ENCODE assay signal across 24 cellular contexts in genomic region chr10:3584926-3585784, GRCh38.
A peak's percentile ranks its signal among the peaks of the same experiment; 100 is the strongest.
DNase-seq lines count a peak whose midpoint lies in the region; FAIRE-seq and TF ChIP-seq lines count a peak whose summit lies in the region.
"Had no signal": no experiment of that assay in that cellular context is flagged by ENCODE, and none has a peak within 500 bp of the region (broad histone marks: within the 10 kb centered on the region; RNA-seq: fewer than 3 reads in every experiment).

No MANE protein-coding gene starts in this region.

- H3K4me2 ChIP-seq in H1 (ENCODE audit: insufficient read depth in 1 of 2, low read depth in 2 of 2, low read length in 2 of 2) = no peak overlapping the region
- no peak overlapping the region for H3K4me2 ChIP-seq in neuronal stem cell (ENCODE audit: insufficient read depth, low read length, poor library complexity, severe bottlenecking)
- H3K4me2 ChIP-seq: BLaER1 had no signal

- no peaks in the 10 kb centered on the region for H3K36me3 ChIP-seq in HEK293 (ENCODE audit: control insufficient read depth in 2 of 2, insufficient read depth in 1 of 2, low read length in 2 of 2)
- H3K36me3 ChIP-seq in H1 (ENCODE audit: control insufficient read depth in 2 of 4, insufficient read depth in 4 of 4, low read length in 3 of 4) = no peaks in the 10 kb centered on the region
- no peaks in the 10 kb centered on the region for H3K36me3 ChIP-seq in neuronal stem cell (replicated peaks in 1 of 2; ENCODE audit: control insufficient read depth in 2 of 2, insufficient read depth in 2 of 2, low read length in 2 of 2)
- H3K36me3 ChIP-seq: BLaER1, Peyer's patch had no signal

- H4K20me1 ChIP-seq in H1 (replicated peaks in 1 of 2; ENCODE audit: control insufficient read depth in 1 of 2, insufficient read depth in 2 of 2, low read length in 2 of 2) = no peaks in the 10 kb centered on the region
- H4K20me1 ChIP-seq: BLaER1 had no signal

- 87% methylated on average over 22 of the region's 22 CpGs; no CpG with 5 or more reads in 1 of the 2 experiments for WGBS in H1 (ENCODE audit: extremely low coverage in 1 of 2, insufficient coverage in 1 of 2, insufficient read length in 1 of 2, insufficient replicate concordance in 2 of 2, low coverage in 1 of 2, low lambda C conversion rate in 2 of 2, missing lambda C conversion rate in 1 of 2), 2 experiments
- WGBS in neuronal stem cell (ENCODE audit: extremely low coverage in 2 of 2, insufficient read length in 2 of 2, insufficient replicate concordance in 1 of 2), 2 donors = no CpG with 5 or more reads among the region's 22 CpGs

- TF ChIP-seq RAD21 in H1 (IDR thresholded peaks at IDR 0.05 in 1 of 2, conservative IDR thresholded peaks at IDR 0.05 in 1 of 2; ENCODE audit: low read depth in 2 of 2, low read length in 2 of 2) = no peak

- H2BK15ac ChIP-seq in H1 (ENCODE audit: low read length) (no peak overlapping the region), neuronal stem cell (ENCODE audit: low read length) (no peak overlapping the region)

- H3K56ac ChIP-seq in H1 (replicated peaks; ENCODE audit: insufficient read length, low read depth, low read length) = no peak overlapping the region

- H4K91ac ChIP-seq in H1 (replicated peaks; ENCODE audit: insufficient read length, low read length) (peak overlapping the region; percentile 26), neuronal stem cell (ENCODE audit: low read depth, low read length, poor library complexity) (no peak overlapping the region)

- no peak overlapping the region for H3K18ac ChIP-seq in H1 (ENCODE audit: extremely low read depth, low read length)
- H3K18ac ChIP-seq in neuronal stem cell (ENCODE audit: low read length) = peak overlapping the region; percentile 65

- H3K4ac ChIP-seq in H1 (replicated peaks; ENCODE audit: insufficient read length, low read depth, low read length) (no peak overlapping the region), neuronal stem cell (ENCODE audit: low read length) (no peak overlapping the region)

- no peak overlapping the region for H2BK20ac ChIP-seq in H1 (ENCODE audit: low read length)

- H3K9ac ChIP-seq in H1 (replicated peaks in 1 of 4; ENCODE audit: extremely low read depth in 1 of 4, low read depth in 3 of 4, low read length in 3 of 4) = no peak overlapping the region
- no peak overlapping the region for H3K9ac ChIP-seq in neuronal stem cell (ENCODE audit: low read depth, low read length, poor library complexity)
- H3K9ac ChIP-seq: BLaER1 had no signal

- CTCF ChIA-PET in HEK293 (lab: Yijun Ruan, JAX) = interaction anchor here (1.5 kb wide), 1 partner anchor 28 kb away, joined by 3 read pairs; no protein-coding TSS in a partner anchor
- CTCF ChIA-PET in H1 (lab: Charles Lee; ENCODE audit: partially characterized antibody) = interaction anchor here (0.8 to 1.3 kb wide), 3 partner anchors 33 to 275 kb away, joined by 3 read pairs; no protein-coding TSS in a partner anchor

- H3K23ac ChIP-seq in H1 (ENCODE audit: insufficient read length) (no peak overlapping the region), neuronal stem cell (ENCODE audit: low read depth, low read length, poor library complexity) (no peak overlapping the region)

- H3K23me2 ChIP-seq in H1 (ENCODE audit: low read depth, low read length) = no peaks in the 10 kb centered on the region

- H3K4me1 ChIP-seq in HEK293 (ENCODE audit: control insufficient read depth, insufficient read depth, low read length) (no peaks in the 10 kb centered on the region), H1 (replicated peaks in 1 of 4; ENCODE audit: control insufficient read depth in 3 of 4, insufficient read depth in 4 of 4, low read length in 3 of 4) (no peaks in the 10 kb centered on the region), neuronal stem cell (ENCODE audit: control insufficient read depth in 2 of 2, insufficient read depth in 1 of 2, low read depth in 1 of 2, low read length in 2 of 2) (peaks cover 0 to 4% of the 10 kb centered on the region in 2 donors)
- H3K4me1 ChIP-seq: Peyer's patch had no signal

- no peak for TF ChIP-seq CTCF in HEK293 (tag by site-specific recombination; IDR thresholded peaks at IDR 0.05)
- TF ChIP-seq CTCF in H1 (IDR thresholded peaks at IDR 0.05; ENCODE audit: control extremely low read depth in 1 of 3, insufficient read depth in 1 of 3, low read depth in 1 of 3, low read length in 3 of 3) = no peak

- H3K27me3 ChIP-seq in H1 (replicated peaks in 1 of 4; ENCODE audit: control insufficient read depth in 3 of 4, extremely low read depth in 1 of 4, insufficient read depth in 3 of 4, low read length in 3 of 4) (no peaks in the 10 kb centered on the region), neuronal stem cell (ENCODE audit: control insufficient read depth in 3 of 3, insufficient read depth in 3 of 3, low read depth in 1 of 3, low read length in 3 of 3) (no peaks in the 10 kb centered on the region)
- H3K27me3 ChIP-seq: BLaER1, Peyer's patch had no signal

- TF ChIP-seq EP300 in H1 (IDR thresholded peaks at IDR 0.05; ENCODE audit: borderline replicate concordance in 1 of 2, low read depth in 2 of 2, low read length in 2 of 2) = no peak

- H3K9me3 ChIP-seq in HEK293 (ENCODE audit: control insufficient read depth, insufficient read depth, low read depth, low read length) (no peaks in the 10 kb centered on the region), H1 (ENCODE audit: insufficient read depth in 2 of 2, low read depth in 1 of 2, low read length in 1 of 2) (no peaks in the 10 kb centered on the region), neuronal stem cell (replicated peaks in 1 of 2; ENCODE audit: control insufficient read depth in 2 of 2, insufficient read depth in 1 of 2, low read depth in 1 of 2, low read length in 2 of 2) (no peaks in the 10 kb centered on the region)
- H3K9me3 ChIP-seq: BLaER1, Peyer's patch had no signal

- POLR2A ChIA-PET in HEK293 (lab: Yijun Ruan, JAX) (no interaction called here), H1 (lab: Charles Lee; ENCODE audit: partially characterized antibody) (no interaction called here)

- H2BK5ac ChIP-seq in H1 (ENCODE audit: low read depth, low read length) = no peak overlapping the region
- H2BK5ac ChIP-seq in neuronal stem cell (ENCODE audit: low read length) = no peak overlapping the region

- H2AFZ ChIP-seq in H1 (ENCODE audit: low read length) (no peak overlapping the region), neuronal stem cell (ENCODE audit: low read length) (peak overlapping the region; percentile 62)

- TF ChIP-seq POLR2A in H1 (IDR thresholded peaks at IDR 0.05; ENCODE audit: control extremely low read depth in 1 of 2, low read depth in 2 of 2, low read length in 2 of 2) = no peak

- no peaks in the 10 kb centered on the region for H3K79me2 ChIP-seq in H1 (ENCODE audit: control insufficient read depth in 1 of 2, insufficient read depth in 2 of 2, low read length in 2 of 2)

- H3K14ac ChIP-seq in H1 (ENCODE audit: insufficient read length) (no peak overlapping the region), neuronal stem cell (ENCODE audit: low read length) (no peak overlapping the region)

- H3K79me1 ChIP-seq in H1 (ENCODE audit: low read depth, low read length) (no peaks in the 10 kb centered on the region), neuronal stem cell (ENCODE audit: low read depth, low read length) (no peaks in the 10 kb centered on the region)

- H3K27ac ChIP-seq in HEK293 (ENCODE audit: extremely low read depth, low read depth, low read length) (no peak overlapping the region), H1 (ENCODE audit: low read depth, low read length) (no peak overlapping the region), neuronal stem cell (replicated peaks; ENCODE audit: low read length) (no peak overlapping the region)
- H3K27ac ChIP-seq: BLaER1, Peyer's patch had no signal

- no peak overlapping the region for H2BK120ac ChIP-seq in H1 (replicated peaks; ENCODE audit: low read depth, low read length)
- H2BK120ac ChIP-seq in neuronal stem cell (ENCODE audit: low read depth, low read length) = no peak overlapping the region

- no peak for DNase-seq in H1 (ENCODE audit: low read depth in 1 of 2, low spot score in 2 of 2)
- peak; percentile 41 for DNase-seq in kidney glomerular epithelial cell (lab: John Stamatoyannopoulos, UW)
- DNase-seq in neuronal stem cell (ENCODE audit: low spot score) = no peak
- no peak for DNase-seq in urothelium cell line (ENCODE audit: low spot score)
- DNase-seq in MV-4-11 (lab: John Stamatoyannopoulos, UW) = no peak
- DNase-seq in NCI-H1417 (lab: John Stamatoyannopoulos, UW) = no peak
- DNase-seq in retina = no peak
- DNase-seq: CD4-positive, alpha-beta T cell; COR-L47; DMS79; KG1; NCI-H1105 treated with DMSO at 0.1 percent for 48 hours; NCI-H1694; NCI-H2081; NCI-H2171; NCI-H345; NCI-H524; NCI-H774; Peyer's patch had no signal

- no peak overlapping the region for H4K5ac ChIP-seq in H1 (ENCODE audit: insufficient read length, low read depth, low read length)

- H2BK12ac ChIP-seq in H1 (ENCODE audit: low read depth, low read length) (no peak overlapping the region), neuronal stem cell (ENCODE audit: low read length) (no peak overlapping the region)

- H2AK5ac ChIP-seq in H1 (ENCODE audit: low read depth, low read length) (no peak overlapping the region), neuronal stem cell (ENCODE audit: low read depth, low read length) (no peak overlapping the region)

- FAIRE-seq in H1 (lab: Jason Lieb, UNC) (no peak), urothelium cell line (lab: Jason Lieb, UNC) (no peak)
- FAIRE-seq: GM19239, H54, HepG2 had no signal

- H4K8ac ChIP-seq in H1 (ENCODE audit: extremely low read depth, insufficient read depth, low read length) (no peak overlapping the region), neuronal stem cell (ENCODE audit: low read depth, low read length) (no peak overlapping the region)

- no peak overlapping the region for H3K4me3 ChIP-seq in HEK293 (ENCODE audit: low read depth, low read length)
- H3K4me3 ChIP-seq in H1 (ENCODE audit: extremely low read depth in 1 of 4, insufficient read depth in 2 of 4, low read depth in 3 of 4, low read length in 4 of 4) = no peak overlapping the region
- H3K4me3 ChIP-seq in neuronal stem cell (ENCODE audit: low read length in 2 of 2) = no peak overlapping the region
- H3K4me3 ChIP-seq: BLaER1, Peyer's patch had no signal

TF ChIP-seq in HEK293, 187 proteins besides CTCF, POLR2A, EP300 and RAD21 (continues in another document):
- TF ChIP-seq ZFHX2 (tag by site-specific recombination; conservative IDR thresholded peaks at IDR 0.05) = peak; percentile 64
- TF ChIP-seq EGR2 (tag by site-specific recombination; IDR thresholded peaks at IDR 0.05; ENCODE audit: low read depth) = peak; percentile 78

TF ChIP-seq in H1, 55 proteins besides CTCF, POLR2A, EP300 and RAD21 (continues in another document):
- TF ChIP-seq POU5F1 (IDR thresholded peaks at IDR 0.05; ENCODE audit: low read depth, low read length) (no peak), FOSL1 (IDR thresholded peaks at IDR 0.05; ENCODE audit: insufficient read depth, low read depth, low read length) (no peak)
